9 cellular contexts compared by ENCODE assay signal in the genomic region with DNA sequence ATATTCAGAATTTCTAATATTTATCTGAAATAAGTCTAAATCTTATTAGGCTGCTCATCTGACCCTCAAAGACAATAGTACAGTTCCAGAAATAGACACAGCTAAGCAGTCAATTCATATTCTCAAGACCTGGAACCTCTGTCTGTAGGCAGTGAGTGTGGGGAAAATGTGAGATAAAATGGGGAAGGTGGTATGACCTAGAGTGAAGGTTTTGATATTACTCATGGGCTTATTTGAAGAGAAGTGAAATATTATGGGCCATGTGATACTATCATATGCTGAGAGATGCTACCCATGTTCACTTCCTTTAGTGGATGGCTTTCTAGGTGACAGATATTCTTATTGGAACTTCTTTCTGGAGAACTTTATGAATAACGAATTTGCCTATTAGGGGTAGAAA. TPM values are rescaled to one million over a fixed set of nuclear protein-coding genes. Genes with fewer than 3 reads are reported as not detected.
DNase-seq lines count a peak whose midpoint lies in the region; ATAC-seq and TF ChIP-seq lines count a peak whose summit lies in the region.
"Had no signal": no experiment of that assay in that cellular context is flagged by ENCODE, and none has a peak within 500 bp of the region (broad histone marks: within the 10 kb centered on the region; RNA-seq: fewer than 3 reads in every experiment).

No MANE protein-coding gene starts in this region.

- H3K18ac ChIP-seq in mesenchymal stem cell (ENCODE audit: low read depth in 1 of 2, low read length in 2 of 2) = no peak overlapping the region

- no peak for TF ChIP-seq CTCF in GM12865 (IDR thresholded peaks at IDR 0.05; ENCODE audit: insufficient read depth, low read depth, low read length, missing control alignments)

- H3K14ac ChIP-seq in mesenchymal stem cell (ENCODE audit: low read length in 2 of 2) = no peak overlapping the region

- no peak overlapping the region for H3K4me3 ChIP-seq in GM12865 (ENCODE audit: low read depth, low read length)
- no peak overlapping the region for H3K4me3 ChIP-seq in mesenchymal stem cell (ENCODE audit: insufficient read depth in 1 of 2, low read depth in 1 of 2, low read length in 2 of 2)

- no peak overlapping the region for H2BK12ac ChIP-seq in mesenchymal stem cell (ENCODE audit: low read length in 2 of 2)

- peaks cover 7% of the 10 kb centered on the region for H3K79me1 ChIP-seq in mesenchymal stem cell (replicated peaks; ENCODE audit: low read length, poor library complexity, severe bottlenecking)

- H3K36me3 ChIP-seq in mesenchymal stem cell (ENCODE audit: control insufficient read depth in 1 of 2, insufficient read depth in 2 of 2, low read depth in 1 of 2, low read length in 2 of 2) = peaks cover 3 to 67% of the 10 kb centered on the region in 2 experiments

- H3K27ac Mint-ChIP-seq in activated T-helper 1 cell treated with anti-CD3 and anti-CD28 coated beads, Interleukin-12 subunit alpha, Interleukin-12 subunit beta, Interleukin-2, Interleukin-4 antibody, amounts not matched to agents 30 ng/mL and 10 ng/mL and 1 ng/mL, durations not matched to agents 14 hours and 24 hours and 36 hours = peak overlapping the region; percentile 94

- H2AK5ac ChIP-seq in mesenchymal stem cell (ENCODE audit: low read length, severe bottlenecking) = no peak overlapping the region

- no peaks in the 10 kb centered on the region for H3K9me3 Mint-ChIP-seq in activated T-helper 1 cell treated with anti-CD3 and anti-CD28 coated beads, Interleukin-12 subunit alpha, Interleukin-12 subunit beta, Interleukin-2, Interleukin-4 antibody, amounts not matched to agents 30 ng/mL and 10 ng/mL and 1 ng/mL, durations not matched to agents 14 hours and 24 hours and 36 hours

- H3K4me1 Mint-ChIP-seq in activated T-helper 1 cell treated with anti-CD3 and anti-CD28 coated beads, Interleukin-12 subunit alpha, Interleukin-12 subunit beta, Interleukin-2, Interleukin-4 antibody, amounts not matched to agents 30 ng/mL and 10 ng/mL and 1 ng/mL, durations not matched to agents 14 hours and 24 hours and 36 hours (ENCODE audit: low read depth) = peaks cover 96% of the 10 kb centered on the region

- no peaks in the 10 kb centered on the region for H3K27me3 ChIP-seq in mesenchymal stem cell (ENCODE audit: control insufficient read depth in 1 of 2, insufficient read depth in 1 of 2, low read length in 2 of 2)

- H3K23ac ChIP-seq in mesenchymal stem cell (ENCODE audit: low read length in 2 of 2) = no peak overlapping the region

- intact Hi-C loops in activated T-helper 1 cell treated with anti-CD3 and anti-CD28 coated beads, Interleukin-12 subunit alpha, Interleukin-12 subunit beta, Interleukin-2, Interleukin-4 antibody, amounts not matched to agents 30 ng/mL and 10 ng/mL and 1 ng/mL, durations not matched to agents 14 hours and 24 hours and 36 hours (cut with micrococcal nuclease) = loop anchor here (1.0 to 5.0 kb wide), 8 partner anchors 9 to 1117 kb away; partner anchors contain the start of gene TGFBR2

- H3K9me3 ChIP-seq in mesenchymal stem cell (ENCODE audit: control insufficient read depth, low read length) = no peaks in the 10 kb centered on the region

- H4K91ac ChIP-seq in mesenchymal stem cell (ENCODE audit: low read length) = no peak overlapping the region

- 100% methylated on average over 1 of the region's 1 CpG for WGBS in mesenchymal stem cell

- no peak overlapping the region for H2BK15ac ChIP-seq in mesenchymal stem cell (ENCODE audit: low read depth, poor library complexity, severe bottlenecking)

- no peak overlapping the region for H3K4ac ChIP-seq in mesenchymal stem cell (ENCODE audit: low read depth in 1 of 2, low read length in 2 of 2)

- H3K36me3 Mint-ChIP-seq in activated T-helper 1 cell treated with anti-CD3 and anti-CD28 coated beads, Interleukin-12 subunit alpha, Interleukin-12 subunit beta, Interleukin-2, Interleukin-4 antibody, amounts not matched to agents 30 ng/mL and 10 ng/mL and 1 ng/mL, durations not matched to agents 14 hours and 24 hours and 36 hours (ENCODE audit: low read depth) = peaks cover 47% of the 10 kb centered on the region

- no peak overlapping the region for H3K27ac ChIP-seq in mesenchymal stem cell (ENCODE audit: low read length, poor library complexity, severe bottlenecking)

- peaks cover 4% of the 10 kb centered on the region for H3K4me1 ChIP-seq in mesenchymal stem cell (ENCODE audit: control insufficient read depth, insufficient read depth, low read depth, low read length)

- H2AFZ ChIP-seq in mesenchymal stem cell (ENCODE audit: low read depth, low read length) = no peak overlapping the region

- H3K9ac ChIP-seq in mesenchymal stem cell (ENCODE audit: low read length) = no peak overlapping the region

- no peak overlapping the region for H2BK5ac ChIP-seq in mesenchymal stem cell (ENCODE audit: low read depth, low read length, poor library complexity, severe bottlenecking)

- H3K4me2 ChIP-seq in mesenchymal stem cell (ENCODE audit: low read length, poor library complexity, severe bottlenecking) = no peak overlapping the region

- H3K27me3 Mint-ChIP-seq in activated T-helper 1 cell treated with anti-CD3 and anti-CD28 coated beads, Interleukin-12 subunit alpha, Interleukin-12 subunit beta, Interleukin-2, Interleukin-4 antibody, amounts not matched to agents 30 ng/mL and 10 ng/mL and 1 ng/mL, durations not matched to agents 14 hours and 24 hours and 36 hours (ENCODE audit: insufficient read depth) = no peaks in the 10 kb centered on the region

- DNase-seq in GM12865 (ENCODE audit: low read depth) (peak; percentile 59), KG1 (lab: John Stamatoyannopoulos, UW) (no peak), mesenchymal stem cell (no peak), NCI-H2081 (lab: John Stamatoyannopoulos, UW) (no peak), NCI-H82 (lab: John Stamatoyannopoulos, UW) (no peak)
- DNase-seq in activated T-helper 1 cell treated with anti-CD3 and anti-CD28 coated beads, Interleukin-12 subunit alpha, Interleukin-12 subunit beta, Interleukin-2, Interleukin-4 antibody, amounts not matched to agents 30 ng/mL and 10 ng/mL and 1 ng/mL, durations not matched to agents 14 hours and 24 hours and 36 hours (ENCODE audit: low spot score) = no peak
- DNase-seq: NCI-H187 had no signal

- no peak overlapping the region for H4K8ac ChIP-seq in mesenchymal stem cell (ENCODE audit: low read length)

- H2BK120ac ChIP-seq in mesenchymal stem cell (ENCODE audit: low read depth, low read length) = no peak overlapping the region

- H3K4me3 Mint-ChIP-seq in activated T-helper 1 cell treated with anti-CD3 and anti-CD28 coated beads, Interleukin-12 subunit alpha, Interleukin-12 subunit beta, Interleukin-2, Interleukin-4 antibody, amounts not matched to agents 30 ng/mL and 10 ng/mL and 1 ng/mL, durations not matched to agents 14 hours and 24 hours and 36 hours = peak overlapping the region; percentile 38

- ATAC-seq in GM19438 (IDR thresholded peaks at IDR 0.05; ENCODE audit: low read depth, unreplicated experiment) = peak; percentile 59
- ATAC-seq in HG03108 (IDR thresholded peaks at IDR 0.05; ENCODE audit: unreplicated experiment) = peak; percentile 71

RNA-seq across cellular contexts. Expression of gene TGFBR2, which starts 33.5 kb away (rescaled TPM):
- 58.2 and 59.6 TPM in 2 replicates for total RNA-seq in activated T-helper 1 cell treated with anti-CD3 and anti-CD28 coated beads, Interleukin-12 subunit alpha, Interleukin-12 subunit beta, Interleukin-2, Interleukin-4 antibody, amounts not matched to agents 30 ng/mL and 10 ng/mL and 1 ng/mL, durations not matched to agents 14 hours and 24 hours and 36 hours
- 195 TPM for polyA plus RNA-seq in mesenchymal stem cell (2013, experiment 1 of 2)
- polyA plus RNA-seq in mesenchymal stem cell (2013, experiment 2 of 2) = 202 TPM
